In the genomic region with DNA sequence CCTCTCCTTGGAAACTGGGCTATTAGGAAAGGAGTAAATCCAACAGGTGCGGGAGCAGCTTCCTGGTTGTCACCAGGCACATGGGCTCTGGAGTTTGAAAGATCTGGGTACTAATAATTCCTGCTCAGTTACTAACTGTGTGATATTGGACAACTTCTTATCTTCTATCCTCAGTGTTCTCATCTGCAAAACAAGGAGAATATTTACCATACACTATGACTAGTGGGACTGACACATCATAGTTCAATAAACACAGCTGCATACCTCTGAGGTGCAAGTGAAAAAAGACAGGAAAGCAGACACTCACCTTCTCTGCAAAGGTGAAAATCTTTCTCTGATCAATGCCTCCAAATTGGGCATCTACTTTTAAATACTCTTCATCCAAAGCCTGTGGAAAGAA, we compare ENCODE assay signal across 1 cellular context.
TF ChIP-seq lines count a peak whose summit lies in the region.

No MANE protein-coding gene starts in this region.

TF ChIP-seq in HCT116, 20 proteins besides CTCF, POLR2A, EP300 and RAD21 (continued from another document):
- TF ChIP-seq, protein P1, sequence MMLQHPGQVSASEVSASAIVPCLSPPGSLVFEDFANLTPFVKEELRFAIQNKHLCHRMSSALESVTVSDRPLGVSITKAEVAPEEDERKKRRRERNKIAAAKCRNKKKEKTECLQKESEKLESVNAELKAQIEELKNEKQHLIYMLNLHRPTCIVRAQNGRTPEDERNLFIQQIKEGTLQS (IDR thresholded peaks at IDR 0.05), result no peak
- TF ChIP-seq SP1 (IDR thresholded peaks at IDR 0.05; ENCODE audit: low read depth) (no peak), EZH2 (IDR thresholded peaks at IDR 0.05) (no peak), JUND (IDR thresholded peaks at IDR 0.05) (no peak), ZFX (IDR thresholded peaks at IDR 0.05) (no peak), CBX3 (IDR thresholded peaks at IDR 0.05; ENCODE audit: low read depth) (no peak), SRF (IDR thresholded peaks at IDR 0.05; ENCODE audit: low read depth) (no peak), ZNF274 (IDR thresholded peaks at IDR 0.05; ENCODE audit: low read depth, low read length) (no peak), CEBPB (IDR thresholded peaks at IDR 0.05; ENCODE audit: low read depth) (no peak), EZH2phosphoT487 (IDR thresholded peaks at IDR 0.05; ENCODE audit: borderline replicate concordance) (no peak)
- TF ChIP-seq, protein P2, sequence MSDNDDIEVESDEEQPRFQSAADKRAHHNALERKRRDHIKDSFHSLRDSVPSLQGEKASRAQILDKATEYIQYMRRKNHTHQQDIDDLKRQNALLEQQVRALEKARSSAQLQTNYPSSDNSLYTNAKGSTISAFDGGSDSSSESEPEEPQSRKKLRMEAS (IDR thresholded peaks at IDR 0.05), result no peak
